ENCODE assay signal across 16 cellular contexts in the genomic region with DNA sequence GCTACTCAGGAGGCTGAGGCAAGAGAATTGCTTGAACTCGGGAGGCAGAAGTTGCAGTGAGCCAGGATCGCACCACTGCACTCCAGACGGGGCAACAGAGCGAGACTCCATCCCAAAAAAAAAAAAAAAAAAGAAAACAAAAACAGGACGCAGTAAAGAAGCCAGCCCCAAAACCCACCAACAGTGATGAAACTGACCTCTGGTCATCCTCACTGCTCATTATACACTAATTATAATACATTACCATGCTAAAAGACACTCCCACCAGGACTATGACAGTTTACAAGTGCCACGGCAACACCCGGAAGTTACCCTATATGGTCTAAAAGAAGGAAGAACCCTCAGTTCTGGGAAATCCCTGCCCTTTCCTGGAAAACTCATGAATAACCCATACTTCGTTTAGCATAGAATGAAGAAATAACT. TPM values are rescaled to one million over a fixed set of nuclear protein-coding genes. Genes with fewer than 3 reads are reported as not detected.
DNase-seq lines count a peak whose midpoint lies in the region; ATAC-seq and TF ChIP-seq lines count a peak whose summit lies in the region.
"Had no signal": no experiment of that assay in that cellular context is flagged by ENCODE, and none has a peak within 500 bp of the region (broad histone marks: within the 10 kb centered on the region; RNA-seq: fewer than 3 reads in every experiment).

No MANE protein-coding gene starts in this region.

- intact Hi-C loops in upper lobe of right lung (cut with DNase I), result no loop called here

- H3K27me3 ChIP-seq in upper lobe of right lung, result no peaks in the 10 kb centered on the region
- H3K27me3 ChIP-seq: right atrium auricular region had no signal

- no peaks in the 10 kb centered on the region; the same call in 1 of the 2 replicates for H3K27me3 Mint-ChIP-seq in WTC11 (ENCODE audit: low read depth)

- H3K4me3 Mint-ChIP-seq in WTC11, result no peak overlapping the region

- no peak for ATAC-seq in WTC11
- ATAC-seq in upper lobe of right lung, result peak; percentile 77
- no peak for ATAC-seq in GM19395 (IDR thresholded peaks at IDR 0.05; ENCODE audit: unreplicated experiment)

- peak overlapping the region; percentile 33; the same call in 1 of the 2 replicates for H3K27ac Mint-ChIP-seq in WTC11

- H3K36me3 Mint-ChIP-seq in WTC11, result no peaks in the 10 kb centered on the region

- no peaks in the 10 kb centered on the region for H3K9me3 Mint-ChIP-seq in WTC11

- no peak for TF ChIP-seq CTCF in WTC11 (IDR thresholded peaks at IDR 0.05)
- no peak for TF ChIP-seq CTCF in fibroblast of the aortic adventitia (IDR thresholded peaks at IDR 0.05; ENCODE audit: insufficient read depth, low read length)
- TF ChIP-seq CTCF in upper lobe of right lung (IDR thresholded peaks at IDR 0.05), result no peak

- H3K4me3 ChIP-seq in fibroblast of the aortic adventitia (ENCODE audit: low read depth, low read length), result no peak overlapping the region
- no peak overlapping the region for H3K4me3 ChIP-seq in upper lobe of right lung
- H3K4me3 ChIP-seq: right atrium auricular region, SJCRH30, tibial artery had no signal

- no peaks in the 10 kb centered on the region for H3K4me1 ChIP-seq in upper lobe of right lung
- H3K4me1 ChIP-seq: right atrium auricular region, SJCRH30, tibial artery had no signal

- H3K4me1 Mint-ChIP-seq in WTC11, result peaks cover 27% of the 10 kb centered on the region

- H3K27ac ChIP-seq in upper lobe of right lung, result no peak overlapping the region
- H3K27ac ChIP-seq: HL-60, right atrium auricular region, SJCRH30, tibial artery had no signal

- DNase-seq in stimulated activated CD4-positive, alpha-beta T cell treated with anti-CD3 and anti-CD28 coated beads, Interleukin-15, amount 100 ng/mL, for 24 hours, result peak; percentile 16
- DNase-seq in stimulated activated CD4-positive, alpha-beta T cell treated with anti-CD3 and anti-CD28 coated beads, Interleukin-2, amount 100 ng/mL, for 48 hours, result no peak
- DNase-seq in WTC11 (ENCODE audit: low spot score), result no peak
- DNase-seq in fibroblast of the aortic adventitia (ENCODE audit: low read depth), result peak; percentile 32
- no peak for DNase-seq in upper lobe of right lung
- no peak for DNase-seq in NCI-H2196 treated with DMSO at 0.1 percent for 48 hours (lab: John Stamatoyannopoulos, UW; ENCODE audit: unreplicated experiment)
- DNase-seq in DMS79 treated with DMSO at 0.1 percent for 48 hours (lab: John Stamatoyannopoulos, UW), result no peak
- DNase-seq: AML-193, aorta, NCI-H1417 treated with DMSO at 0.1 percent for 48 hours, NCI-H82, SJCRH30, tibial artery had no signal

- CTCF ChIA-PET in WTC11 (lab: Charles Lee), result interaction anchor here (0.7 kb wide), 1 partner anchor 49 kb away, joined by 3 read pairs; no protein-coding TSS in a partner anchor

- H3K9me3 ChIP-seq in upper lobe of right lung, result no peaks in the 10 kb centered on the region
- H3K9me3 ChIP-seq: right atrium auricular region, SJCRH30, tibial artery had no signal

- POLR2A ChIA-PET in WTC11 (lab: Charles Lee), result interaction anchor here (0.6 kb wide), 1 partner anchor 258 kb away, joined by 6 read pairs; no protein-coding TSS in a partner anchor

- H3K36me3 ChIP-seq in upper lobe of right lung, result no peaks in the 10 kb centered on the region
- H3K36me3 ChIP-seq: right atrium auricular region, SJCRH30, tibial artery had no signal

TF ChIP-seq in WTC11, 78 proteins besides CTCF, POLR2A, EP300 and RAD21:
- TF ChIP-seq JUN (CRISPR knock-in tag; IDR thresholded peaks at IDR 0.05), result no peak
- TF ChIP-seq, protein P1, sequence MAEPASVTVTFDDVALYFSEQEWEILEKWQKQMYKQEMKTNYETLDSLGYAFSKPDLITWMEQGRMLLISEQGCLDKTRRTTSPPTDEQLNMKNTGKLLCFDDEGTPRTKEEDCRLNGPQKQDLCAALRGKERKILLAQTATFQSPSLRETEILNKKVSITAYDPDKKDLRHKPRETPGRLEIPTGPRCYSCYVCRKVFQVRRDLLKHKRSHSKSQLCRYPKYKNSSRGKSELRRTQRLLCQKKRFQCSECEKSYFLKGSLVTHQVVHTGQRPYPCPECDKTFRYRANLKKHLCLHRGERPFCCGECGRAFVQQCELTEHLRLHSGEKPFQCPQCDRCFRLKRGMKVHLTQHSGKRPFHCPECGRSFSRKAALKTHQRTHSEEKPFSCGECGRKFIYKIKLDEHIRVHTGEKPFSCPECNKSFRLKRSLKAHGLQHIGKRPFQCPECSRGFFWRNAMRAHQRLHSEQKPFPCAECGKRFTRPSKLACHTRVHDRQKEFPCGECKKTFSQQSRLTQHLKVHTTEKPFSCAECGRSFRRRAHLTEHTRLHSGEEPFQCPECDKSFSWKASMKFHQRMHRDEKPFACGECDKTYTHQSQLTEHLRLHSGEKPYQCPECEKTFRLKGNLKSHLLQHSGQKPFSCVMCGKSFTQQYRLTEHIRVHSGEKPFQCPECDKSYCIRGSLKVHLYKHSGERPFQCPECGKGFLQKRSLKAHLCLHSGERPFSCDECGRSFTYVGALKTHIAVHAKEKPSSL (CRISPR knock-in tag; conservative IDR thresholded peaks at IDR 0.05), result no peak
- TF ChIP-seq, protein P2, sequence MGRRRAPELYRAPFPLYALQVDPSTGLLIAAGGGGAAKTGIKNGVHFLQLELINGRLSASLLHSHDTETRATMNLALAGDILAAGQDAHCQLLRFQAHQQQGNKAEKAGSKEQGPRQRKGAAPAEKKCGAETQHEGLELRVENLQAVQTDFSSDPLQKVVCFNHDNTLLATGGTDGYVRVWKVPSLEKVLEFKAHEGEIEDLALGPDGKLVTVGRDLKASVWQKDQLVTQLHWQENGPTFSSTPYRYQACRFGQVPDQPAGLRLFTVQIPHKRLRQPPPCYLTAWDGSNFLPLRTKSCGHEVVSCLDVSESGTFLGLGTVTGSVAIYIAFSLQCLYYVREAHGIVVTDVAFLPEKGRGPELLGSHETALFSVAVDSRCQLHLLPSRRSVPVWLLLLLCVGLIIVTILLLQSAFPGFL (CRISPR knock-in tag; IDR thresholded peaks at IDR 0.05; ENCODE audit: borderline replicate concordance), result no peak
- no peak for TF ChIP-seq ESRRA (CRISPR knock-in tag; IDR thresholded peaks at IDR 0.05; ENCODE audit: borderline replicate concordance)
- no peak for TF ChIP-seq ELF4 (CRISPR knock-in tag; IDR thresholded peaks at IDR 0.05; ENCODE audit: low read depth)
- TF ChIP-seq, protein P3, sequence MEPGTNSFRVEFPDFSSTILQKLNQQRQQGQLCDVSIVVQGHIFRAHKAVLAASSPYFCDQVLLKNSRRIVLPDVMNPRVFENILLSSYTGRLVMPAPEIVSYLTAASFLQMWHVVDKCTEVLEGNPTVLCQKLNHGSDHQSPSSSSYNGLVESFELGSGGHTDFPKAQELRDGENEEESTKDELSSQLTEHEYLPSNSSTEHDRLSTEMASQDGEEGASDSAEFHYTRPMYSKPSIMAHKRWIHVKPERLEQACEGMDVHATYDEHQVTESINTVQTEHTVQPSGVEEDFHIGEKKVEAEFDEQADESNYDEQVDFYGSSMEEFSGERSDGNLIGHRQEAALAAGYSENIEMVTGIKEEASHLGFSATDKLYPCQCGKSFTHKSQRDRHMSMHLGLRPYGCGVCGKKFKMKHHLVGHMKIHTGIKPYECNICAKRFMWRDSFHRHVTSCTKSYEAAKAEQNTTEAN (CRISPR knock-in tag; IDR thresholded peaks at IDR 0.05), result no peak
- no peak for TF ChIP-seq ZNF317 (CRISPR knock-in tag; IDR thresholded peaks at IDR 0.05; ENCODE audit: borderline replicate concordance, low read depth)
- TF ChIP-seq, protein P4, sequence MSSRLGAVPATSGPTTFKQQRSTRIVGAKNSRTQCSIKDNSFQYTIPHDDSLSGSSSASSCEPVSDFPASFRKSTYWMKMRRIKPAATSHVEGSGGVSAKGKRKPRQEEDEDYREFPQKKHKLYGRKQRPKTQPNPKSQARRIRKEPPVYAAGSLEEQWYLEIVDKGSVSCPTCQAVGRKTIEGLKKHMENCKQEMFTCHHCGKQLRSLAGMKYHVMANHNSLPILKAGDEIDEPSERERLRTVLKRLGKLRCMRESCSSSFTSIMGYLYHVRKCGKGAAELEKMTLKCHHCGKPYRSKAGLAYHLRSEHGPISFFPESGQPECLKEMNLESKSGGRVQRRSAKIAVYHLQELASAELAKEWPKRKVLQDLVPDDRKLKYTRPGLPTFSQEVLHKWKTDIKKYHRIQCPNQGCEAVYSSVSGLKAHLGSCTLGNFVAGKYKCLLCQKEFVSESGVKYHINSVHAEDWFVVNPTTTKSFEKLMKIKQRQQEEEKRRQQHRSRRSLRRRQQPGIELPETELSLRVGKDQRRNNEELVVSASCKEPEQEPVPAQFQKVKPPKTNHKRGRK (CRISPR knock-in tag; IDR thresholded peaks at IDR 0.05; ENCODE audit: borderline replicate concordance), result no peak
- TF ChIP-seq, protein P5, sequence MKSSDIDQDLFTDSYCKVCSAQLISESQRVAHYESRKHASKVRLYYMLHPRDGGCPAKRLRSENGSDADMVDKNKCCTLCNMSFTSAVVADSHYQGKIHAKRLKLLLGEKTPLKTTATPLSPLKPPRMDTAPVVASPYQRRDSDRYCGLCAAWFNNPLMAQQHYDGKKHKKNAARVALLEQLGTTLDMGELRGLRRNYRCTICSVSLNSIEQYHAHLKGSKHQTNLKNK (CRISPR knock-in tag; IDR thresholded peaks at IDR 0.05), result no peak
- TF ChIP-seq ZNF423 (CRISPR knock-in tag; IDR thresholded peaks at IDR 0.05), result no peak
- TF ChIP-seq ATF1 (CRISPR knock-in tag; IDR thresholded peaks at IDR 0.05), result no peak
- no peak; the same call in 1 of the 2 replicates for TF ChIP-seq ZNF121 (CRISPR knock-in tag; IDR thresholded peaks at IDR 0.05)
- TF ChIP-seq RORB (CRISPR knock-in tag; IDR thresholded peaks at IDR 0.05), result no peak
- no peak for TF ChIP-seq CREM (CRISPR knock-in tag; IDR thresholded peaks at IDR 0.05)
- no peak for TF ChIP-seq EMX1 (CRISPR knock-in tag; IDR thresholded peaks at IDR 0.05)
- TF ChIP-seq NR3C1 (CRISPR knock-in tag; conservative IDR thresholded peaks at IDR 0.05; ENCODE audit: low read depth), result no peak
- no peak for TF ChIP-seq TCF7 (CRISPR knock-in tag; IDR thresholded peaks at IDR 0.05; ENCODE audit: low read depth)
- no peak for TF ChIP-seq ZNF232 (CRISPR knock-in tag; IDR thresholded peaks at IDR 0.05)

RNA-seq across cellular contexts. Expression of a gene that starts 40.0 kb away (rescaled TPM):
- total RNA-seq in WTC11 (2021) (355 to 373 TPM (median 371 TPM) in 3 replicates), fibroblast of the aortic adventitia (ENCODE audit: low replicate concordance) (198 and 225 TPM in 2 replicates), upper lobe of right lung (218 TPM)

RNA-seq across cellular contexts. Expression of a gene that starts 50.5 kb away (rescaled TPM):
- total RNA-seq in WTC11 (2021) (85.4 to 92.1 TPM (median 90.6 TPM) in 3 replicates), fibroblast of the aortic adventitia (ENCODE audit: low replicate concordance) (30.3 and 48.3 TPM in 2 replicates), upper lobe of right lung (53.1 TPM)

Comparison
In these comparisons a context has a peak if more than half of its experiments do, and no peak if none do; other contexts are left out.
1. DNase-seq: peak in stimulated activated CD4-positive, alpha-beta T cell treated with anti-CD3 and anti-CD28 coated beads, Interleukin-15, amount 100 ng/mL, for 24 hours (single experiment) and fibroblast of the aortic adventitia (single experiment); none in stimulated activated CD4-positive, alpha-beta T cell treated with anti-CD3 and anti-CD28 coated beads, Interleukin-2, amount 100 ng/mL, for 48 hours (0 of 2), WTC11 (single experiment), upper lobe of right lung (single experiment), NCI-H2196 treated with DMSO at 0.1 percent for 48 hours (single experiment) and DMS79 treated with DMSO at 0.1 percent for 48 hours (single experiment).